20 cellular contexts compared by ENCODE assay signal in genomic region chr2:10680957-10681356, GRCh38. TPM values are rescaled to one million over a fixed set of nuclear protein-coding genes. Genes with fewer than 3 reads are reported as not detected.
A peak's percentile ranks its signal among the peaks of the same experiment; 100 is the strongest.
DNase-seq lines count a peak whose midpoint lies in the region; ATAC-seq lines count a peak whose summit lies in the region.
"Had no signal": no experiment of that assay in that cellular context is flagged by ENCODE, and none has a peak within 500 bp of the region (broad histone marks: within the 10 kb centered on the region; RNA-seq: fewer than 3 reads in every experiment).

No MANE protein-coding gene starts in this region.

- DNase-seq in activated T-cell treated with anti-CD3 and anti-CD28 coated beads, Interleukin-2, amount 50 U/mL, for 4 hours: no peak
- no peak for DNase-seq in activated T-cell treated with anti-CD3 and anti-CD28 coated beads, Interleukin-2, amount 50 U/mL, for 1 hour
- DNase-seq in stimulated activated naive CD8-positive, alpha-beta T cell treated with anti-CD3 and anti-CD28 coated beads, Interleukin-15, Interleukin-2, amounts not matched to agents 100 U/mL and 50 U/mL, for 24 hours: no peak
- DNase-seq in stimulated activated naive CD8-positive, alpha-beta T cell treated with anti-CD3 and anti-CD28 coated beads, Interleukin-15, amount 100 ng/mL, for 72 hours: no peak
- DNase-seq in NCI-H2227 (lab: John Stamatoyannopoulos, UW; ENCODE audit: unreplicated experiment): no peak
- DNase-seq: CD4-positive, CD25-positive, alpha-beta regulatory T cell; EL; Karpas-422; MV-4-11; NCI-H1105 treated with DMSO at 0.1 percent for 48 hours; NCI-H2029 treated with DMSO at 0.1 percent for 48 hours; NCI-H345; NCI-H524; NCI-H774; NK-92 treated with Interleukin-12 subunit alpha and Interleukin-12 subunit beta, amount 100 ng/mL, for 24 hours had no signal

- H3K27me3 Mint-ChIP-seq in activated T-cell treated with anti-CD3 and anti-CD28 coated beads, Interleukin-2, amount 50 U/mL, for 4 hours (ENCODE audit: low read depth): no peaks in the 10 kb centered on the region
- no peaks in the 10 kb centered on the region for H3K27me3 Mint-ChIP-seq in stimulated activated naive CD8-positive, alpha-beta T cell treated with anti-CD3 and anti-CD28 coated beads, Interleukin-15, amount 100 ng/mL, for 72 hours
- H3K27me3 Mint-ChIP-seq in activated T-helper 17 cell treated with anti-CD3 and anti-CD28 coated beads, Interleukin-2, amount 50 U/mL, for 72 hours: no peaks in the 10 kb centered on the region
- H3K27me3 Mint-ChIP-seq: CD4-positive, CD25-positive, alpha-beta regulatory T cell; IgD-negative memory B cell had no signal

- peak; percentile 79 to 82 for ATAC-seq in activated T-cell treated with anti-CD3 and anti-CD28 coated beads, Interleukin-2, amount 50 U/mL, for 4 hours
- peak; percentile 71 for ATAC-seq in stimulated activated naive CD8-positive, alpha-beta T cell treated with anti-CD3 and anti-CD28 coated beads, Interleukin-15, Interleukin-2, amounts not matched to agents 100 U/mL and 50 U/mL, for 24 hours
- no peak for ATAC-seq in stimulated activated naive CD8-positive, alpha-beta T cell treated with anti-CD3 and anti-CD28 coated beads, Interleukin-15, amount 100 ng/mL, for 72 hours
- ATAC-seq in activated T-helper 17 cell treated with anti-CD3 and anti-CD28 coated beads, Interleukin-2, amount 50 U/mL, for 72 hours (replicated peaks): peak; percentile 86
- no peak for ATAC-seq in HG02623 (IDR thresholded peaks at IDR 0.05; ENCODE audit: unreplicated experiment)
- ATAC-seq: Panc1 had no signal

- no peaks in the 10 kb centered on the region for H3K9me3 Mint-ChIP-seq in activated T-cell treated with anti-CD3 and anti-CD28 coated beads, Interleukin-2, amount 50 U/mL, for 4 hours
- no peaks in the 10 kb centered on the region for H3K9me3 Mint-ChIP-seq in stimulated activated naive CD8-positive, alpha-beta T cell treated with anti-CD3 and anti-CD28 coated beads, Interleukin-15, amount 100 ng/mL, for 72 hours
- H3K9me3 Mint-ChIP-seq in activated T-helper 17 cell treated with anti-CD3 and anti-CD28 coated beads, Interleukin-2, amount 50 U/mL, for 72 hours: no peaks in the 10 kb centered on the region
- H3K9me3 Mint-ChIP-seq: IgD-negative memory B cell had no signal

- H3K27ac Mint-ChIP-seq in stimulated activated naive CD8-positive, alpha-beta T cell treated with anti-CD3 and anti-CD28 coated beads, Interleukin-15, amount 100 ng/mL, for 72 hours: no peak overlapping the region
- H3K27ac Mint-ChIP-seq in activated T-helper 17 cell treated with anti-CD3 and anti-CD28 coated beads, Interleukin-2, amount 50 U/mL, for 72 hours: peak overlapping the region; percentile 48
- H3K27ac Mint-ChIP-seq: CD4-positive, CD25-positive, alpha-beta regulatory T cell; IgD-negative memory B cell had no signal

- H3K4me1 Mint-ChIP-seq in activated T-cell treated with anti-CD3 and anti-CD28 coated beads, Interleukin-2, amount 50 U/mL, for 4 hours (ENCODE audit: low read depth): peaks cover 20% of the 10 kb centered on the region
- peaks cover 17% of the 10 kb centered on the region for H3K4me1 Mint-ChIP-seq in stimulated activated naive CD8-positive, alpha-beta T cell treated with anti-CD3 and anti-CD28 coated beads, Interleukin-15, amount 100 ng/mL, for 72 hours
- H3K4me1 Mint-ChIP-seq in activated T-helper 17 cell treated with anti-CD3 and anti-CD28 coated beads, Interleukin-2, amount 50 U/mL, for 72 hours: no peaks in the 10 kb centered on the region

- peaks cover 26% of the 10 kb centered on the region for H3K36me3 Mint-ChIP-seq in activated T-cell treated with anti-CD3 and anti-CD28 coated beads, Interleukin-2, amount 50 U/mL, for 4 hours (ENCODE audit: insufficient read depth)
- peaks cover 83% of the 10 kb centered on the region for H3K36me3 Mint-ChIP-seq in activated T-helper 17 cell treated with anti-CD3 and anti-CD28 coated beads, Interleukin-2, amount 50 U/mL, for 72 hours (ENCODE audit: low read depth)

- H3K4me3 Mint-ChIP-seq in activated T-cell treated with anti-CD3 and anti-CD28 coated beads, Interleukin-2, amount 50 U/mL, for 4 hours: no peak overlapping the region
- no peak overlapping the region for H3K4me3 Mint-ChIP-seq in stimulated activated naive CD8-positive, alpha-beta T cell treated with anti-CD3 and anti-CD28 coated beads, Interleukin-15, amount 100 ng/mL, for 72 hours
- peak overlapping the region; percentile 15 for H3K4me3 Mint-ChIP-seq in activated T-helper 17 cell treated with anti-CD3 and anti-CD28 coated beads, Interleukin-2, amount 50 U/mL, for 72 hours
- H3K4me3 Mint-ChIP-seq: CD4-positive, CD25-positive, alpha-beta regulatory T cell; IgD-negative memory B cell had no signal

RNA-seq across cellular contexts. Expression of gene NOL10, which starts 8.8 kb away (rescaled TPM):
- total RNA-seq in activated T-cell treated with anti-CD3 and anti-CD28 coated beads, Interleukin-2, amount 50 U/mL, for 4 hours: 10 to 100 TPM; 63.2 to 74.8 (median 69.2) TPM
- total RNA-seq in activated T-helper 17 cell treated with anti-CD3 and anti-CD28 coated beads, Interleukin-2, amount 50 U/mL, for 72 hours: 10 to 100 TPM; 24.1 to 46.0 TPM

RNA-seq across cellular contexts. Expression of gene ATP6V1C2, which starts 40.5 kb away (rescaled TPM):
- under 1 TPM in 1 of 3 donors, not detected in 2; 0.14 TPM for total RNA-seq in activated T-cell treated with anti-CD3 and anti-CD28 coated beads, Interleukin-2, amount 50 U/mL, for 4 hours
- not detected for total RNA-seq in activated T-helper 17 cell treated with anti-CD3 and anti-CD28 coated beads, Interleukin-2, amount 50 U/mL, for 72 hours
- total RNA-seq: CD4-positive, CD25-positive, alpha-beta regulatory T cell; M059J had no signal

Comparison
In these comparisons a context has a peak if more than half of its experiments do, and no peak if none do; other contexts are left out.
1. ATAC-seq: peak in activated T-cell treated with anti-CD3 and anti-CD28 coated beads, Interleukin-2, amount 50 U/mL, for 4 hours (2 of 2), stimulated activated naive CD8-positive, alpha-beta T cell treated with anti-CD3 and anti-CD28 coated beads, Interleukin-15, Interleukin-2, amounts not matched to agents 100 U/mL and 50 U/mL, for 24 hours (single experiment) and activated T-helper 17 cell treated with anti-CD3 and anti-CD28 coated beads, Interleukin-2, amount 50 U/mL, for 72 hours (single experiment); none in stimulated activated naive CD8-positive, alpha-beta T cell treated with anti-CD3 and anti-CD28 coated beads, Interleukin-15, amount 100 ng/mL, for 72 hours (single experiment) and HG02623 (single experiment).